In the genomic region with DNA sequence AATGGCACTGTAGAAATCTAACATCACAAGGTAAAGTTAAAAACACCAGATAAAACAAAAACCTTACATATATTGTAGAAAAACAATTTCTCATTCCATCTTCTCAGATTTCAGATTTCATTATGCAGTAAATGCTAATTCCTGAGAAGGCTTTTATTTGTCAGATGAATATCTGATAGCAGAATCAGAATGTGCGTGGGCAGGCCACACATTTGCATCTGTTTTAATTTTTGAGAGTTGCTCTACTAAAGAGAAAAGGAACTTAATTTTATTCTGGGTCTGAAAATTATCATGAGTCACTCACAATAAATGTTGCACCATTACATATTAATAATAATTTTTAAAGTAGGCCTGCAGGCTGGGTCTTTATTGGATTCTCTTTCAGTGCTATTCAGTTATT, we compare ENCODE assay signal across 27 cellular contexts.
"Had no signal": no experiment of that assay in that cellular context is flagged by ENCODE, and none has a peak within 500 bp of the region (broad histone marks: within the 10 kb centered on the region; RNA-seq: fewer than 3 reads in every experiment).

No MANE protein-coding gene starts in this region.

- DNase-seq: dermis blood vessel endothelial cell; dorsolateral prefrontal cortex; effector CD4-positive, alpha-beta T cell; effector memory CD4-positive, alpha-beta T cell; erythroblast; esophagus squamous epithelium; foreskin fibroblast; foreskin melanocyte; gastrocnemius medialis; glutamatergic neuron; heart left ventricle; immature natural killer cell; islet precursor cell; kidney; kidney glomerular epithelial cell; left lung; left ventricle myocardium superior; lower lobe of right lung; mesenchymal stem cell; mucosa of descending colon; naive B cell; naive thymus-derived CD8-positive, alpha-beta T cell had no signal

- H3K27me3 ChIP-seq: dorsolateral prefrontal cortex, esophagus squamous epithelium, gastrocnemius medialis, heart left ventricle, hepatocyte, left lung had no signal

- H3K9me3 ChIP-seq: esophagus squamous epithelium, gastrocnemius medialis, heart left ventricle, left lung, lower lobe of right lung, mucosa of descending colon had no signal

- FAIRE-seq: colon, kidney had no signal

- H3K4me3 ChIP-seq: coronary artery, dorsolateral prefrontal cortex, esophagus squamous epithelium, gastrocnemius medialis, heart left ventricle, hepatocyte, left lung, lower lobe of right lung, mucosa of descending colon had no signal

- H3K27ac ChIP-seq: coronary artery, dorsolateral prefrontal cortex, epithelial cell of prostate, esophagus squamous epithelium, gastrocnemius medialis, heart left ventricle, hepatocyte, left lung, lower lobe of right lung had no signal

- H3K36me3 ChIP-seq: esophagus squamous epithelium, gastrocnemius medialis, heart left ventricle, left lung, lower lobe of right lung had no signal

- ATAC-seq: esophagus mucosa; gastrocnemius medialis; heart left ventricle; left lung; left ventricle myocardium superior; lower lobe of right lung; mucosa of descending colon; naive thymus-derived CD8-positive, alpha-beta T cell had no signal

- H3K4me1 ChIP-seq: esophagus squamous epithelium, gastrocnemius medialis, heart left ventricle, left lung, lower lobe of right lung had no signal
